ENCODE assay signal across 25 cellular contexts in genomic region chr5:18216729-18217128, GRCh38.
"Had no signal": no experiment of that assay in that cellular context is flagged by ENCODE, and none has a peak within 500 bp of the region (broad histone marks: within the 10 kb centered on the region; RNA-seq: fewer than 3 reads in every experiment).

No MANE protein-coding gene starts in this region.

- H3K4me3 Mint-ChIP-seq: activated CD4-positive, alpha-beta T cell treated with anti-CD3 and anti-CD28 coated beads for 36 hours; activated T-cell treated with anti-CD3 and anti-CD28 coated beads, Interleukin-2, amount 50 U/mL, for 72 hours; endodermal cell; nephron; T-helper 2 cell treated with Interferon-gamma antibody and Interleukin-4, amounts not matched to agents 5 μg/mL and 100 μg/mL, for 36 hours had no signal

- H3K27ac ChIP-seq: breast epithelium, heart right ventricle, left lung, lower lobe of right lung, right lobe of liver, thoracic aorta, uterus had no signal

- ATAC-seq: activated CD4-positive, alpha-beta T cell treated with anti-CD3 and anti-CD28 coated beads for 36 hours; activated naive CD4-positive, alpha-beta T cell treated with anti-CD3 and anti-CD28 coated beads, Interleukin-2, amount 50 U/mL, for 72 hours; activated T-cell treated with anti-CD3 and anti-CD28 coated beads, Interleukin-2, amount 50 U/mL, for 72 hours; esophagus mucosa; heart right ventricle; left lung; lower lobe of right lung; mucosa of descending colon; right lobe of liver; stimulated activated naive CD8-positive, alpha-beta T cell treated with anti-CD3 and anti-CD28 coated beads, Interleukin-15, Interleukin-2, amounts not matched to agents 100 U/mL and 50 U/mL, for 24 hours had no signal

- DNase-seq: activated CD4-positive, alpha-beta T cell treated with anti-CD3 and anti-CD28 coated beads for 36 hours; activated CD4-positive, alpha-beta T cell treated with anti-CD3 and anti-CD28 coated beads, Interleukin-2, amount 50 U/mL, for 4 hours; activated CD4-positive, CD25-positive, alpha-beta regulatory T cell; activated naive CD4-positive, alpha-beta T cell; activated T-cell treated with anti-CD3 and anti-CD28 coated beads for 4 hours; activated T-cell treated with anti-CD3 and anti-CD28 coated beads, Interleukin-2, amount 50 U/mL, for 72 hours; central memory CD4-positive, alpha-beta T cell; endodermal cell; foreskin fibroblast; heart right ventricle; kidney glomerular epithelial cell; left lung; lower lobe of right lung; mucosa of descending colon; right lobe of liver; stimulated activated CD4-positive, alpha-beta T cell treated with anti-CD3 and anti-CD28 coated beads, Interleukin-4, amount 100 ng/mL, for 1 hour; stimulated activated naive CD8-positive, alpha-beta T cell treated with anti-CD3 and anti-CD28 coated beads, Interleukin-15, Interleukin-2, amounts not matched to agents 100 U/mL and 50 U/mL, for 24 hours; trophoblast cell; uterus had no signal

- H3K27me3 Mint-ChIP-seq: activated CD4-positive, alpha-beta T cell treated with anti-CD3 and anti-CD28 coated beads for 36 hours had no signal

- H3K27me3 ChIP-seq: breast epithelium, heart right ventricle, left lung, right lobe of liver, uterus had no signal

- H3K4me1 Mint-ChIP-seq: activated CD4-positive, alpha-beta T cell treated with anti-CD3 and anti-CD28 coated beads for 36 hours; endodermal cell; nephron had no signal

- H3K9me3 ChIP-seq: left lung, lower lobe of right lung, right lobe of liver, thoracic aorta, uterus had no signal

- H3K36me3 Mint-ChIP-seq: activated naive CD4-positive, alpha-beta T cell treated with anti-CD3 and anti-CD28 coated beads, Interleukin-2, amount 50 U/mL, for 72 hours had no signal

- H3K4me3 ChIP-seq: breast epithelium, heart right ventricle, left lung, lower lobe of right lung, mucosa of descending colon, right lobe of liver, thoracic aorta, uterus had no signal

- H3K27ac Mint-ChIP-seq: activated CD4-positive, alpha-beta T cell treated with anti-CD3 and anti-CD28 coated beads for 36 hours; activated naive CD4-positive, alpha-beta T cell treated with anti-CD3 and anti-CD28 coated beads, Interleukin-2, amount 50 U/mL, for 72 hours; activated T-cell treated with anti-CD3 and anti-CD28 coated beads, Interleukin-2, amount 50 U/mL, for 72 hours; endodermal cell; nephron; T-helper 2 cell treated with Interferon-gamma antibody and Interleukin-4, amounts not matched to agents 5 μg/mL and 100 μg/mL, for 36 hours had no signal

- H3K36me3 ChIP-seq: breast epithelium, heart right ventricle, left lung, lower lobe of right lung, right lobe of liver, thoracic aorta, uterus had no signal

- H3K4me1 ChIP-seq: breast epithelium, heart right ventricle, left lung, lower lobe of right lung, right lobe of liver, uterus had no signal
